In the genomic region with DNA sequence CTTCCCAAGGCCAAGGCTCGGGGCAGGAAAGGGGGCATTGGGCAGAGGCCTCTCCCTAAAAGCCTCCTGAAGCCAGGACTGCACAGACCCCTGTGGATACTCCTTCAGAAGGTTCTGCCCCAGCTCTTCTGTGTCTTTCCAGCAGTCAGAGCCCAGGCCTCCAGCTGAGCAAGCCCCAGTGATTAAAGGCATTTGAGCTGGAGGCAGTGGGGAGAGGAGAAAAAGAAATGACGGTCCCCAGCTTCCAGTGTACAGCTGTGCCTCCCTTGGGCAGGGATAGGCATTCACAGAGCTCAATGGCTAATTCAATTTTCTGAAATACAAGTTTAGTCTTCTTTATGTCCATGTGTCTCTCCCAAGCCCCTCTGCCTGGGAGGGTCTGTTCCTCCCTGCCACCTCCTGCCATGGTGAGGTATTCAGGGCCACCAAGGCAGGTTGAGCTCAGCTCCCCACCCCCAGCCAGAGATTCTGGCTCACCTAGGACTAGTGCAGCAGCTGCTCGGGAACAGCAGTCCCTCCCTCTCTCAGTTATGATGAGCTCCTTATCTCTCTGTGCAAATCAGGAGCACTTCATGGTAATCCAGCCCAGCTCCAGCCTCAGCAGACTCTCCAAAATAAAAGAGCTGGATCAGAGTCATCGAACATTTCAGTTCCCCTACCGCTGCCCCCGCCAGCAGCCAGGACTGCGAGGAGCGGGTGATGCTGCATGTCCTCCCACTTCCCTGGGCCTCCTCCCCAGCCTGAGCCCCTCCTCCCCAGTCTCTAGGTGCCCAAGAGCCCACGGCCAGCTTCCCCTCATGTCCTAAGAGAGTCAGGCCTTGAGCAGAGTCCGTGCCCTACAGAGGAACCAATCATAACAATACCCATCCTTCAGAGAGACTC, we compare ENCODE assay signal across 21 cellular contexts.
DNase-seq lines count a peak whose midpoint lies in the region; ATAC-seq, FAIRE-seq and TF ChIP-seq lines count a peak whose summit lies in the region.
"Had no signal": no experiment of that assay in that cellular context is flagged by ENCODE, and none has a peak within 500 bp of the region (broad histone marks: within the 10 kb centered on the region; RNA-seq: fewer than 3 reads in every experiment).

No MANE protein-coding gene starts in this region.

- FAIRE-seq in HTR-8/SVneo (lab: Jason Lieb, UNC), result no peak
- FAIRE-seq: GM12892 had no signal

- no peak overlapping the region for H3K4me2 ChIP-seq in neural progenitor cell

- no peak overlapping the region for H3K4me3 Mint-ChIP-seq in neural progenitor cell
- H3K4me3 Mint-ChIP-seq: activated CD4-positive, alpha-beta T cell treated with anti-CD3 and anti-CD28 coated beads for 36 hours; activated naive CD8-positive, alpha-beta T cell treated with anti-CD3 and anti-CD28 coated beads for 36 hours; CD4-positive, alpha-beta T cell; T-helper 2 cell treated with Interferon-gamma antibody and Interleukin-4, amounts not matched to agents 5 μg/mL and 100 μg/mL, for 36 hours had no signal

- TF ChIP-seq CTCF in neural progenitor cell (IDR thresholded peaks at IDR 0.05), result no peak

- no peaks in the 10 kb centered on the region for H3K36me3 Mint-ChIP-seq in neural progenitor cell
- H3K36me3 Mint-ChIP-seq: activated naive CD8-positive, alpha-beta T cell treated with anti-CD3 and anti-CD28 coated beads for 36 hours had no signal

- DNase-seq in NCI-H146 (lab: John Stamatoyannopoulos, UW), result peak; percentile 8
- no peak for DNase-seq in NCI-H146 treated with DMSO at 0.1 percent for 48 hours (lab: John Stamatoyannopoulos, UW; ENCODE audit: unreplicated experiment)
- peak; percentile 63 for DNase-seq in NCI-H2196 (lab: John Stamatoyannopoulos, UW; ENCODE audit: unreplicated experiment)
- DNase-seq in NCI-H69 (lab: John Stamatoyannopoulos, UW), result peak; percentile 42
- no peak for DNase-seq in neural progenitor cell (ENCODE audit: low spot score)
- DNase-seq in MV-4-11 (lab: John Stamatoyannopoulos, UW), result no peak
- no peak for DNase-seq in HTR-8/SVneo (ENCODE audit: insufficient read length, low spot score)
- DNase-seq: activated CD4-positive, alpha-beta T cell treated with anti-CD3 and anti-CD28 coated beads for 36 hours; activated effector memory CD4-positive, alpha-beta T cell treated with Interleukin-2 at 50 U/mL for 16 hours; activated naive CD8-positive, alpha-beta T cell treated with anti-CD3 and anti-CD28 coated beads for 36 hours; aorta; CD4-positive, alpha-beta T cell; cortex of kidney; EL; islet precursor cell; left ventricle myocardium superior; NCI-H1436 treated with DMSO at 0.1 percent for 48 hours; transverse colon had no signal

- no peaks in the 10 kb centered on the region for H4K20me1 ChIP-seq in neural progenitor cell (ENCODE audit: low read depth)

- H3K9me3 ChIP-seq in neural progenitor cell (ENCODE audit: low read depth), result no peaks in the 10 kb centered on the region
- H3K9me3 ChIP-seq: transverse colon had no signal

- H3K4me1 Mint-ChIP-seq in neural progenitor cell, result peaks cover 15% of the 10 kb centered on the region
- H3K4me1 Mint-ChIP-seq: activated CD4-positive, alpha-beta T cell treated with anti-CD3 and anti-CD28 coated beads for 36 hours; activated naive CD8-positive, alpha-beta T cell treated with anti-CD3 and anti-CD28 coated beads for 36 hours had no signal

- H3F3A ChIP-seq in neural progenitor cell (ENCODE audit: low read depth), result no peaks in the 10 kb centered on the region

- peak overlapping the region; percentile 43 for H3K27ac Mint-ChIP-seq in neural progenitor cell
- H3K27ac Mint-ChIP-seq: activated CD4-positive, alpha-beta T cell treated with anti-CD3 and anti-CD28 coated beads for 36 hours; activated naive CD8-positive, alpha-beta T cell treated with anti-CD3 and anti-CD28 coated beads for 36 hours; CD4-positive, alpha-beta T cell; T-helper 2 cell treated with Interferon-gamma antibody and Interleukin-4, amounts not matched to agents 5 μg/mL and 100 μg/mL, for 36 hours had no signal

- H3K79me2 ChIP-seq in neural progenitor cell (ENCODE audit: low read depth), result no peaks in the 10 kb centered on the region

- H3K4me1 ChIP-seq in neural progenitor cell, result peaks cover 16% of the 10 kb centered on the region
- H3K4me1 ChIP-seq: transverse colon had no signal

- no peaks in the 10 kb centered on the region for H3K36me3 ChIP-seq in neural progenitor cell
- H3K36me3 ChIP-seq: transverse colon had no signal

- H3K27ac ChIP-seq in neural progenitor cell, result no peak overlapping the region
- H3K27ac ChIP-seq: transverse colon had no signal

- H2AFZ ChIP-seq in neural progenitor cell (replicated peaks), result no peak overlapping the region

- H3K27me3 Mint-ChIP-seq in neural progenitor cell (ENCODE audit: insufficient read depth, low read depth), result peaks cover 13% of the 10 kb centered on the region

- H3K9me3 Mint-ChIP-seq in neural progenitor cell, result no peaks in the 10 kb centered on the region
- H3K9me3 Mint-ChIP-seq: activated naive CD8-positive, alpha-beta T cell treated with anti-CD3 and anti-CD28 coated beads for 36 hours; CD4-positive, alpha-beta T cell; T-helper 2 cell treated with Interferon-gamma antibody and Interleukin-4, amounts not matched to agents 5 μg/mL and 100 μg/mL, for 36 hours had no signal

- no peak overlapping the region for H3K4me3 ChIP-seq in neural progenitor cell
- H3K4me3 ChIP-seq: transverse colon had no signal

- ATAC-seq in HG03196 (IDR thresholded peaks at IDR 0.05; ENCODE audit: unreplicated experiment), result no peak
- ATAC-seq: activated CD4-positive, alpha-beta T cell treated with anti-CD3 and anti-CD28 coated beads for 36 hours; left ventricle myocardium superior had no signal

- H3K27me3 ChIP-seq in neural progenitor cell, result no peaks in the 10 kb centered on the region
- H3K27me3 ChIP-seq: transverse colon had no signal

- H3K9ac ChIP-seq in neural progenitor cell, result no peak overlapping the region

Comparison
In these comparisons a context has a peak if more than half of its experiments do, and no peak if none do; other contexts are left out.
1. DNase-seq: peak in NCI-H146 (single experiment), NCI-H2196 (single experiment) and NCI-H69 (single experiment); none in NCI-H146 treated with DMSO at 0.1 percent for 48 hours (single experiment), neural progenitor cell (single experiment), MV-4-11 (single experiment) and HTR-8/SVneo (single experiment).